Comparison of ENCODE assay signal across 8 cellular contexts in the genomic region with DNA sequence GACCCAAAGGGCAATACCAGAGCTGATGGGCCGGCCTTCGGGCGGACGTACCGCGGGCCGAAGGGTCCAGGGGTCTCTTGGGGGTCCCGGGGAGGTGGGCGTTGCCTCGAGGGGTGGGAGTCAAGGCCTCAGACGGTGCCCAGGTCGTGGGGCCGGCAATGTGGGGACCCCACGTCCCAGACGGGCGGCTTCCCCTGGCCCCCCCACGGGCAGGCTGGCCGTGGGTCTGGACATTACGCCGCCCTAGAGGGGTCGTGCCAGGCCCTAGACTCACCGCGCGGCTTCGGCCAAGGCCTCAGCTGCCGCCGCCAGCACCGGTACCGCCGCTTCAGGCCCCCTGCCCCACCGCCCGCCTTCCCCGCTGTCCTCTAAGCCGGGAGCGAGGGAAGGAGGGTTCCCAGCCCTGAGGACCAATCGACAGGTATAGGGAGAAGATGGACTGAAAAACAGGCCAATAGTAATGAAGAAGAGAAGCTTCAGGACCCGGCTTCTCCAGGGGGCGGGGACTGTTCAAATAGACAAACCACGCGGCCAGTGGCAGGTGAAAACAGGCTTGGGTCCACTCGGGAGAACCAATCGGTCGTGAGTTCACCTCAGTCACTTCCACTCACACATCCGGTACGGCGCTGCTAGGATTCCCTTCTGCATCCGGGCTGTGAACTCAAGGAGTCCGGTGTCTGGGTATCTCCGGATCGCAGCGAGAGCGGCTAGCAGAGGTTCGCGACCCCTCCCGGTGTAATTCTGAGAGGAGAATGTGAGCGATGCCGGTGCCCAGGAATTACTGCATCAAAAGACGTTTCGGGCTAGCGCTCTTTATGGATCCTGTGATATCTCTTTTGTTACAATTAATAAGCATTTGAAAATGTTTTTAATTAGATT. TPM values are rescaled to one million over a fixed set of nuclear protein-coding genes. Genes with fewer than 3 reads are reported as not detected.
DNase-seq lines count a peak whose midpoint lies in the region; ATAC-seq and TF ChIP-seq lines count a peak whose summit lies in the region.

TSS of gene MTOR (minus strand) at position 381 of the 879 bp plus-strand sequence. CDS start 3,142 bp downstream, outside the sequence.

- peak; percentile 95 for ATAC-seq in GM21619 (IDR thresholded peaks at IDR 0.05; ENCODE audit: unreplicated experiment)

- CTCF ChIA-PET in PC-9 (lab: Charles Lee) = interaction anchor here (0.6 to 0.8 kb wide), 3 partner anchors 383 to 1369 kb away, joined by 3 to 8 read pairs (median 4); no protein-coding TSS in a partner anchor

- H3K9me2 ChIP-seq in PC-9 (ENCODE audit: insufficient read depth) = no peaks in the 10 kb centered on the region

- TF ChIP-seq CTCF in PC-9 (conservative IDR thresholded peaks at IDR 0.05) (no peak), epithelial cell of proximal tubule (conservative IDR thresholded peaks at IDR 0.05; ENCODE audit: low read depth, low read length) (peak; percentile 28)

- peak within 1 kb of the TSS; percentile 94 for H3K4me3 ChIP-seq in Jurkat, Clone E6-1 (ENCODE audit: low read length)
- peak within 1 kb of the TSS; percentile 71 for H3K4me3 ChIP-seq in PC-9
- peak within 1 kb of the TSS; percentile 99 for H3K4me3 ChIP-seq in epithelial cell of proximal tubule (ENCODE audit: low read depth, low read length)

- H3F3A ChIP-seq in PC-9 (ENCODE audit: insufficient read depth, low read depth) = no peaks in the 10 kb centered on the region; the same call in 1 of the 2 replicates

- peak within 1 kb of the TSS; percentile 74 for H3K4me2 ChIP-seq in PC-9

- BruUV-seq in PC-9 (replicated peaks; lab: Mats Ljungman, UMichigan) = no TSS peak

- H3K79me2 ChIP-seq in PC-9 (ENCODE audit: low read depth) = peaks cover 15% of the 10 kb centered on the region

- H4K20me1 ChIP-seq in PC-9 (ENCODE audit: insufficient read depth) = no peaks in the 10 kb centered on the region

- no peaks in the 10 kb centered on the region for H3K27me3 ChIP-seq in PC-9 (ENCODE audit: insufficient read depth, low read depth)

- intact Hi-C loops in PC-9 (cut with micrococcal nuclease; ENCODE audit: unreplicated experiment) = loop anchor here (1.0 to 5.0 kb wide), 2 partner anchors 11 to 380 kb away; partner anchors contain the start of gene UBIAD1

- H3K27ac ChIP-seq in PC-9 = no peak within 1 kb of the TSS

- no peaks in the 10 kb centered on the region for H3K36me3 ChIP-seq in PC-9 (ENCODE audit: low read depth)

- peak within 1 kb of the TSS; percentile 83 for H2AFZ ChIP-seq in PC-9

- POLR2A ChIA-PET in PC-9 (lab: Charles Lee; ENCODE audit: unreplicated experiment) = interaction anchor here (0.6 to 1.2 kb wide), 8 partner anchors 10 to 1228 kb away, joined by 3 to 8 read pairs (median 4); partner anchors contain the start of genes EXOSC10 and FBXO6

- H3K4me1 ChIP-seq in PC-9 (replicated peaks; ENCODE audit: insufficient read depth) = peaks cover 5% of the 10 kb centered on the region; the same call in 1 of the 2 replicates

- peak; percentile 99 for DNase-seq in DMS53 treated with DMSO at 0.1 percent for 48 hours (lab: John Stamatoyannopoulos, UW; ENCODE audit: unreplicated experiment)
- DNase-seq in Jurkat, Clone E6-1 (ENCODE audit: low read depth, low spot score) = peak; percentile 100
- peak; percentile 97 to 98 for DNase-seq in PC-9
- DNase-seq in activated T-cell treated with anti-CD3 and anti-CD28 coated beads, Interleukin-2, amount 50 U/mL, for 1 hour = peak; percentile 91
- DNase-seq in epithelial cell of proximal tubule (ENCODE audit: low read depth) = peak; percentile 96
- DNase-seq in mucosa of gallbladder (ENCODE audit: low spot score) = peak; percentile 99
- DNase-seq in stimulated activated CD8-positive, alpha-beta memory T cell treated with anti-CD3 and anti-CD28 coated beads, Interleukin-4, amount 100 ng/mL, for 4 hours (ENCODE audit: low read depth in 2 of 2, low spot score in 1 of 2) = peak; percentile 93 to 95

- no peaks in the 10 kb centered on the region for H3K9me3 ChIP-seq in PC-9 (ENCODE audit: insufficient read depth, low read depth)

RNA-seq across cellular contexts. Expression of gene MTOR, which starts in this region (rescaled TPM):
- 43.6 TPM for polyA plus RNA-seq in Jurkat, Clone E6-1 (2012; ENCODE audit: insufficient read depth, insufficient read length)
- total RNA-seq in PC-9 (2021) (34.6 and 37.4 TPM in 2 replicates), epithelial cell of proximal tubule (30.3 and 34.2 TPM in 2 replicates), mucosa of gallbladder (38.2 TPM)
